ENCODE assay signal across 17 cellular contexts in the genomic region with DNA sequence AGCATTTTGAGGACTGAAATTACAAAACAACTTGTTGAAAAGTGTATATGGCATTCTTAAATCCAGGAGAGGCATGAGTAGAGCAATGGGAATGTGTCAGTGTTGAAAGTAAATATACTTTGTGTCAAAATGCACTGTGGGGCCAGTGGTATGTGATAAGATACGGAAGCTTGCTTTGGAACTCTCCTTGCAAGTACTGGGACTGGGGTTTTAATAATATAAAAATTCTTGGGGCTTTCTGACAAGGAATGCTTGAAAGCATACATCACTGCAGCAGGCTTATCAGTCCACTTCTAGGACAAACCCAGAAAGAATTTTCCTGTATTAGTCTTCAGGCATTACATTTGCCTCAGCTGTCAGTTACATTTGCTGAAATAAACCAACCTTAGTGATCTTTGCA.
DNase-seq lines count a peak whose midpoint lies in the region; ATAC-seq and TF ChIP-seq lines count a peak whose summit lies in the region.
"Had no signal": no experiment of that assay in that cellular context is flagged by ENCODE, and none has a peak within 500 bp of the region (broad histone marks: within the 10 kb centered on the region; RNA-seq: fewer than 3 reads in every experiment).

No MANE protein-coding gene starts in this region.

- TF ChIP-seq CTCF in smooth muscle cell (IDR thresholded peaks at IDR 0.05; ENCODE audit: borderline replicate concordance, insufficient read depth, poor library complexity, severe bottlenecking) = no peak

- H3K27me3 ChIP-seq in GM23248 (replicated peaks; ENCODE audit: insufficient read depth) (no peaks in the 10 kb centered on the region), smooth muscle cell (ENCODE audit: low read depth) (no peaks in the 10 kb centered on the region)
- H3K27me3 ChIP-seq: foreskin keratinocyte had no signal

- 44 to 75% methylated on average over 1 of the region's 1 CpG for WGBS in GM23248 (ENCODE audit: low coverage in 1 of 2, low lambda C conversion rate in 2 of 2, missing lambda C conversion rate in 2 of 2), 2 experiments
- 6% methylated on average over 1 of the region's 1 CpG for WGBS in smooth muscle cell (ENCODE audit: low lambda C conversion rate)

- DNase-seq in GM23248 = peak; percentile 24
- peak; percentile 85 for DNase-seq in astrocyte of the hippocampus (ENCODE audit: low read depth, low spot score)
- peak; percentile 94 for DNase-seq in iris pigment epithelial cell (ENCODE audit: low read depth)
- DNase-seq in smooth muscle cell (lab: John Stamatoyannopoulos, UW; ENCODE audit: unreplicated experiment) = no peak
- DNase-seq in SW480 (ENCODE audit: low spot score) = no peak
- no peak for DNase-seq in islet precursor cell
- DNase-seq: activated CD4-positive, alpha-beta memory T cell treated with anti-CD3 and anti-CD28 coated beads, Interleukin-2, amount 10 ng/mL, durations not matched to agents 7 days and 5 days; effector memory CD4-positive, alpha-beta T cell; GDM1; Karpas-422; midbrain; NCI-H1436; NCI-H446 treated with DMSO at 0.1 percent for 48 hours had no signal

- H3K4me3 ChIP-seq in GM23248 (no peak overlapping the region), smooth muscle cell (no peak overlapping the region)
- H3K4me3 ChIP-seq: SK-N-MC had no signal

- H3K79me2 ChIP-seq in GM23248 (ENCODE audit: insufficient read depth) (no peaks in the 10 kb centered on the region), smooth muscle cell (ENCODE audit: low read depth) (no peaks in the 10 kb centered on the region)

- 0 out of 2 replicates have a peak overlapping the region, but pooled peaks have one; percentile 3 for H2AFZ ChIP-seq in GM23248
- no peak overlapping the region for H2AFZ ChIP-seq in smooth muscle cell (ENCODE audit: low read depth)

- ATAC-seq in HG03460 (IDR thresholded peaks at IDR 0.05; ENCODE audit: unreplicated experiment) = no peak
- ATAC-seq: foreskin keratinocyte had no signal

- H3F3A ChIP-seq in GM23248 (ENCODE audit: insufficient read depth) = peaks cover 4% of the 10 kb centered on the region; the same call in 1 of the 2 replicates
- peaks cover 14% of the 10 kb centered on the region for H3F3A ChIP-seq in smooth muscle cell (ENCODE audit: low read depth)

- H3K9ac ChIP-seq in GM23248 (no peak overlapping the region), smooth muscle cell (ENCODE audit: low read depth) (no peak overlapping the region)

- in situ Hi-C loops in GM23248 (cut with MboI) = no loop called here

- H3K4me1 ChIP-seq in GM23248 (ENCODE audit: insufficient read depth) (peaks cover 27% of the 10 kb centered on the region), smooth muscle cell (ENCODE audit: low read depth) (peaks cover 34% of the 10 kb centered on the region)
- H3K4me1 ChIP-seq: foreskin keratinocyte had no signal

- H3K9me2 ChIP-seq in GM23248 (ENCODE audit: insufficient read depth) = no peaks in the 10 kb centered on the region

- H4K20me1 ChIP-seq in GM23248 (ENCODE audit: insufficient read depth) = no peaks in the 10 kb centered on the region
- no peaks in the 10 kb centered on the region for H4K20me1 ChIP-seq in smooth muscle cell (ENCODE audit: low read depth)

- H3K9me3 ChIP-seq in GM23248 (ENCODE audit: low read depth) (no peaks in the 10 kb centered on the region), smooth muscle cell (replicated peaks; ENCODE audit: low read depth) (no peaks in the 10 kb centered on the region)

- no peak overlapping the region for H3K27ac ChIP-seq in GM23248
- peak overlapping the region; percentile 49 for H3K27ac ChIP-seq in smooth muscle cell (ENCODE audit: low read depth)
- H3K27ac ChIP-seq: foreskin keratinocyte, SK-N-MC, VCaP had no signal

- H3K4me2 ChIP-seq in GM23248 (ENCODE audit: unreplicated experiment) = peak overlapping the region; percentile 10
- peak overlapping the region; percentile 79 for H3K4me2 ChIP-seq in smooth muscle cell

- H3K36me3 ChIP-seq in GM23248 (ENCODE audit: low read depth) (no peaks in the 10 kb centered on the region), smooth muscle cell (ENCODE audit: low read depth) (no peaks in the 10 kb centered on the region)

Comparison
In these comparisons a context has a peak if more than half of its experiments do, and no peak if none do; other contexts are left out.
1. DNase-seq: peak in GM23248 (single experiment), astrocyte of the hippocampus (single experiment) and iris pigment epithelial cell (single experiment); none in smooth muscle cell (single experiment), SW480 (single experiment) and islet precursor cell (single experiment).